ENCODE assay signal across 9 cellular contexts in genomic region chr11:86799680-86800075, GRCh38. TPM values are rescaled to one million over a fixed set of nuclear protein-coding genes. Genes with fewer than 3 reads are reported as not detected.
A peak's percentile ranks its signal among the peaks of the same experiment; 100 is the strongest.
DNase-seq lines count a peak whose midpoint lies in the region; ATAC-seq, FAIRE-seq and TF ChIP-seq lines count a peak whose summit lies in the region.
"Had no signal": no experiment of that assay in that cellular context is flagged by ENCODE, and none has a peak within 500 bp of the region (broad histone marks: within the 10 kb centered on the region; RNA-seq: fewer than 3 reads in every experiment).

No MANE protein-coding gene starts in this region.

- DNase-seq in NCI-H2196 (lab: John Stamatoyannopoulos, UW; ENCODE audit: unreplicated experiment) (peak; percentile 19), NCI-H2196 treated with DMSO at 0.1 percent for 48 hours (lab: John Stamatoyannopoulos, UW; ENCODE audit: unreplicated experiment) (no peak), body of pancreas (peak in 1 of 4 donors; percentile 12), keratinocyte (ENCODE audit: low read depth, low spot score) (no peak), retina (no peak), NCI-H1105 (lab: John Stamatoyannopoulos, UW) (no peak), SHP77 (lab: John Stamatoyannopoulos, UW) (no peak)

- H3K9ac ChIP-seq in keratinocyte (ENCODE audit: control insufficient read depth, extremely low read depth, insufficient read depth, low read length): peak overlapping the region; percentile 84
- H3K9ac ChIP-seq in subcutaneous abdominal adipose tissue (ENCODE audit: low read length in 5 of 5): peak overlapping the region in 4 of 5 donors; percentile 46 to 75 (median 58)

- H3K27ac ChIP-seq in body of pancreas (peak overlapping the region in 3 of 4 donors; percentile 69 to 79 (median 76)), keratinocyte (ENCODE audit: control insufficient read depth, insufficient read depth, low read length) (peak overlapping the region; percentile 44), subcutaneous abdominal adipose tissue (ENCODE audit: low read depth, low read length) (peak overlapping the region; percentile 15)

- H3K9me3 ChIP-seq in body of pancreas: no peaks in the 10 kb centered on the region
- H3K9me3 ChIP-seq in keratinocyte (ENCODE audit: control insufficient read depth, low read depth, low read length): no peaks in the 10 kb centered on the region
- H3K9me3 ChIP-seq in subcutaneous abdominal adipose tissue (ENCODE audit: control insufficient read depth in 5 of 5, low read length in 5 of 5): no peaks in the 10 kb centered on the region

- H3K36me3 ChIP-seq in body of pancreas (replicated peaks in 1 of 2; ENCODE audit: insufficient read depth in 1 of 2, low read depth in 2 of 2): no peaks in the 10 kb centered on the region
- peaks cover 0 to 3% of the 10 kb centered on the region in 2 experiments for H3K36me3 ChIP-seq in keratinocyte (ENCODE audit: control insufficient read depth in 2 of 2, extremely low read depth in 1 of 2, insufficient read depth in 2 of 2, low read length in 2 of 2)
- H3K36me3 ChIP-seq in subcutaneous abdominal adipose tissue (ENCODE audit: control insufficient read depth in 5 of 5, insufficient read depth in 5 of 5, low read length in 5 of 5): no peaks in the 10 kb centered on the region

- FAIRE-seq in keratinocyte (lab: Jason Lieb, UNC): no peak

- H3K4me1 ChIP-seq in body of pancreas (peaks cover 29% of the 10 kb centered on the region), keratinocyte (ENCODE audit: control insufficient read depth, extremely low read depth, insufficient read depth, low read length) (peaks cover 32% of the 10 kb centered on the region), subcutaneous abdominal adipose tissue (ENCODE audit: control insufficient read depth in 5 of 5, insufficient read depth in 5 of 5, low read length in 5 of 5) (peaks cover 0 to 23% (median 16%) of the 10 kb centered on the region in 5 donors)

- no peaks in the 10 kb centered on the region for H4K20me1 ChIP-seq in keratinocyte (ENCODE audit: control insufficient read depth, extremely low read depth, insufficient read depth, low read length)

- TF ChIP-seq CTCF in body of pancreas (IDR thresholded peaks at IDR 0.05): no peak
- TF ChIP-seq CTCF in keratinocyte (optimal IDR thresholded peaks at IDR 0.05 in 1 of 3, IDR thresholded peaks at IDR 0.05 in 1 of 3, conservative IDR thresholded peaks at IDR 0.05 in 1 of 3; ENCODE audit: extremely low read depth in 1 of 3, insufficient read depth in 2 of 3, low read length in 3 of 3): peak in 1 of 3 experiments; percentile 12

- H3K4me3 ChIP-seq in body of pancreas (peak overlapping the region in 1 of 2 donors; percentile 50), keratinocyte (ENCODE audit: control insufficient read depth in 2 of 3, extremely low read depth in 1 of 3, insufficient read depth in 2 of 3, low read depth in 1 of 3, low read length in 3 of 3) (peak overlapping the region; percentile 58 to 78 (median 77)), subcutaneous abdominal adipose tissue (ENCODE audit: low read depth in 1 of 5, low read length in 5 of 5) (peak overlapping the region; percentile 62 to 78 (median 75))

- peak overlapping the region; percentile 77 for H3K4me2 ChIP-seq in keratinocyte (ENCODE audit: control insufficient read depth, extremely low read depth, insufficient read depth, low read depth, low read length)

- H2AFZ ChIP-seq in keratinocyte (ENCODE audit: control insufficient read depth, low read length): peak overlapping the region; percentile 45

- peak; percentile 10 for ATAC-seq in body of pancreas

- dilution Hi-C loops in keratinocyte (cut with MboI; ENCODE audit: extremely low pct_ligation_motif_present, low sequenced_read_pairs): no loop called here

- WGBS in body of pancreas, 2 donors: 53 to 58% methylated on average over 12 to 13 of the region's 13 CpGs

- H3K9me1 ChIP-seq in keratinocyte (ENCODE audit: control insufficient read depth, extremely low read depth, insufficient read depth, low read length): no peaks in the 10 kb centered on the region

- no peak for TF ChIP-seq POLR2A in body of pancreas (IDR thresholded peaks at IDR 0.05)

- intact Hi-C loops in body of pancreas (cut with DNase I): no loop called here

- peaks cover 36% of the 10 kb centered on the region for H3K79me2 ChIP-seq in keratinocyte (ENCODE audit: control insufficient read depth, insufficient read depth, low read length)

- H3K27me3 ChIP-seq in body of pancreas (no peaks in the 10 kb centered on the region), keratinocyte (ENCODE audit: control insufficient read depth, extremely low read depth, insufficient read depth, low read length) (no peaks in the 10 kb centered on the region), subcutaneous abdominal adipose tissue (ENCODE audit: control insufficient read depth in 5 of 5, insufficient read depth in 4 of 5, low read length in 5 of 5) (peaks cover 0 to 2% (median 0%) of the 10 kb centered on the region in 5 donors)

RNA-seq across cellular contexts. Expression of gene PRSS23, which starts 0.7 kb away (rescaled TPM):
- 10 to 100 TPM in 1 of 2 donors, 1 to 10 TPM in 1; 4.0 to 20.0 TPM for total RNA-seq in body of pancreas
- polyA plus RNA-seq in keratinocyte: 126 to 168 TPM (median 143 TPM) in 3 replicates
- polyA plus RNA-seq in keratinocyte (2011; ENCODE audit: low read depth): 61.9 TPM
- 77.7 and 94.8 TPM in 2 replicates for polyA plus RNA-seq in keratinocyte (2011; cell fraction: cytosol; rRNA removed)
- 145 and 184 TPM in 2 replicates for polyA plus RNA-seq in keratinocyte (2011; cell fraction: nucleus; rRNA removed)
- 112 and 148 TPM in 2 replicates for polyA plus RNA-seq in keratinocyte (2012; ENCODE audit: low replicate concordance)
- polyA minus RNA-seq in keratinocyte: 143 to 157 TPM (median 154 TPM) in 3 replicates
- 114 TPM for polyA minus RNA-seq in keratinocyte (2011; cell fraction: cytosol; rRNA and poly(A)+ RNA removed)
- polyA minus RNA-seq in keratinocyte (2011; cell fraction: nucleus; rRNA and poly(A)+ RNA removed): 89.4 and 205 TPM in 2 replicates
- total RNA-seq: CD4-positive, CD25-positive, alpha-beta regulatory T cell had no signal

Comparison
In these comparisons a context has a peak if more than half of its experiments do, and no peak if none do; other contexts are left out.
1. H3K27ac ChIP-seq: peak in every context shown above with its lines; median percentile 76 in body of pancreas; 44 in keratinocyte; 15 in subcutaneous abdominal adipose tissue.